20 cellular contexts compared by ENCODE assay signal in the genomic region with DNA sequence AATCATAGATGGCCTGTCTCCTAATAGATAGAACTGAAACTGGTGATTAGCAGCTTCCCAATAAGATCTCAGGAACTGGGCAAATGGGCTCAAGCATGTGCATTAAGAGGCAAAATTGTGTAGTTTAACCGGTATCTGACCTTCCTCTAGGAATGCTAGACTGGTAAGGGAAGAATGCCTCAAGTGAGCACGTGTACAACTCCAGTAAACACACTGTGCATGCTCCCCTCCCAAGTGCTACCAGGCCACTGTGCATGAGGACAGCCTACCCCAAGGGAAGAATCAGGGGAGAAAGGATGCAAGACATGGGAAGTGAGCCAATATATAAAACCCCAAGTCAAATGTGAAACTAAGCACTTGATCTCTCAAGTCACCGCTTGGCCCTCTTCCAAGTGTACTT.
"Had no signal": no experiment of that assay in that cellular context is flagged by ENCODE, and none has a peak within 500 bp of the region (broad histone marks: within the 10 kb centered on the region; RNA-seq: fewer than 3 reads in every experiment).

No MANE protein-coding gene starts in this region.

- H3K27ac Mint-ChIP-seq: activated naive CD4-positive, alpha-beta T cell treated with anti-CD3 and anti-CD28 coated beads, Interleukin-2, amount 50 U/mL, for 24 hours; natural killer cell treated with Interleukin-12 subunit alpha and Interleukin-12 subunit beta and Interleukin-15 and Interleukin-18, amount 100 ng/mL, for 72 hours; stimulated activated naive B cell treated with anti-CD40 and anti-IgM and Interleukin-4, amounts not matched to agents 10 μg/mL and 1 μg/mL and 100 μg/mL, for 72 hours; T-helper 1 cell treated with Interleukin-12 subunit alpha and Interleukin-12 subunit beta and Interleukin-4 antibody, amounts not matched to agents 30 μg/mL and 1 μg/mL, for 36 hours had no signal

- FAIRE-seq: colon, islet of Langerhans had no signal

- H3K9me3 ChIP-seq: thoracic aorta, upper lobe of right lung had no signal

- H3K4me1 Mint-ChIP-seq: activated naive CD4-positive, alpha-beta T cell treated with anti-CD3 and anti-CD28 coated beads, Interleukin-2, amount 50 U/mL, for 24 hours; stimulated activated naive B cell treated with anti-CD40 and anti-IgM and Interleukin-4, amounts not matched to agents 10 μg/mL and 1 μg/mL and 100 μg/mL, for 72 hours had no signal

- DNase-seq: activated CD4-positive, alpha-beta T cell treated with anti-CD3 and anti-CD28 coated beads for 1 hour; activated CD4-positive, alpha-beta T cell treated with anti-CD3 and anti-CD28 coated beads, Interleukin-2, amount 50 U/mL, for 4 hours; activated gamma-delta T cell; caudate nucleus; dorsolateral prefrontal cortex; foreskin fibroblast; posterior cingulate gyrus; stimulated activated naive B cell treated with anti-CD40 and anti-IgM and Interleukin-4, amounts not matched to agents 10 μg/mL and 1 μg/mL and 100 μg/mL, for 72 hours; upper lobe of right lung had no signal

- H3K36me3 Mint-ChIP-seq: activated naive CD4-positive, alpha-beta T cell treated with anti-CD3 and anti-CD28 coated beads, Interleukin-2, amount 50 U/mL, for 24 hours; natural killer cell treated with Interleukin-12 subunit alpha and Interleukin-12 subunit beta and Interleukin-15 and Interleukin-18, amount 100 ng/mL, for 72 hours; stimulated activated naive B cell treated with anti-CD40 and anti-IgM and Interleukin-4, amounts not matched to agents 10 μg/mL and 1 μg/mL and 100 μg/mL, for 72 hours had no signal

- H3K4me3 Mint-ChIP-seq: activated naive CD4-positive, alpha-beta T cell treated with anti-CD3 and anti-CD28 coated beads, Interleukin-2, amount 50 U/mL, for 24 hours; natural killer cell treated with Interleukin-12 subunit alpha and Interleukin-12 subunit beta and Interleukin-15 and Interleukin-18, amount 100 ng/mL, for 72 hours; stimulated activated naive B cell treated with anti-CD40 and anti-IgM and Interleukin-4, amounts not matched to agents 10 μg/mL and 1 μg/mL and 100 μg/mL, for 72 hours; T-helper 1 cell treated with Interleukin-12 subunit alpha and Interleukin-12 subunit beta and Interleukin-4 antibody, amounts not matched to agents 30 μg/mL and 1 μg/mL, for 36 hours had no signal

- H3K4me3 ChIP-seq: dorsolateral prefrontal cortex, hepatocyte, lung, thoracic aorta, upper lobe of right lung had no signal

- H3K36me3 ChIP-seq: neutrophil, thoracic aorta, upper lobe of right lung had no signal

- H3K9me3 Mint-ChIP-seq: activated naive CD4-positive, alpha-beta T cell treated with anti-CD3 and anti-CD28 coated beads, Interleukin-2, amount 50 U/mL, for 24 hours had no signal

- H3K79me2 ChIP-seq: hepatocyte had no signal

- ATAC-seq: left lobe of liver; natural killer cell treated with Interleukin-12 subunit alpha and Interleukin-12 subunit beta and Interleukin-15 and Interleukin-18, amount 100 ng/mL, for 72 hours; stimulated activated naive B cell treated with anti-CD40 and anti-IgM and Interleukin-4, amounts not matched to agents 10 μg/mL and 1 μg/mL and 100 μg/mL, for 72 hours; upper lobe of right lung had no signal

- H3K27me3 ChIP-seq: dorsolateral prefrontal cortex, hepatocyte, neutrophil, upper lobe of right lung had no signal

- H2AFZ ChIP-seq: hepatocyte had no signal

- H3K27me3 Mint-ChIP-seq: activated naive CD4-positive, alpha-beta T cell treated with anti-CD3 and anti-CD28 coated beads, Interleukin-2, amount 50 U/mL, for 24 hours; natural killer cell treated with Interleukin-12 subunit alpha and Interleukin-12 subunit beta and Interleukin-15 and Interleukin-18, amount 100 ng/mL, for 72 hours; stimulated activated naive B cell treated with anti-CD40 and anti-IgM and Interleukin-4, amounts not matched to agents 10 μg/mL and 1 μg/mL and 100 μg/mL, for 72 hours had no signal

- H3K4me2 ChIP-seq: hepatocyte had no signal

- H3K27ac ChIP-seq: dorsolateral prefrontal cortex, hepatocyte, neutrophil, thoracic aorta, upper lobe of right lung, VCaP had no signal

- H3K4me1 ChIP-seq: upper lobe of right lung had no signal
